8 cellular contexts compared by ENCODE assay signal in the genomic region with DNA sequence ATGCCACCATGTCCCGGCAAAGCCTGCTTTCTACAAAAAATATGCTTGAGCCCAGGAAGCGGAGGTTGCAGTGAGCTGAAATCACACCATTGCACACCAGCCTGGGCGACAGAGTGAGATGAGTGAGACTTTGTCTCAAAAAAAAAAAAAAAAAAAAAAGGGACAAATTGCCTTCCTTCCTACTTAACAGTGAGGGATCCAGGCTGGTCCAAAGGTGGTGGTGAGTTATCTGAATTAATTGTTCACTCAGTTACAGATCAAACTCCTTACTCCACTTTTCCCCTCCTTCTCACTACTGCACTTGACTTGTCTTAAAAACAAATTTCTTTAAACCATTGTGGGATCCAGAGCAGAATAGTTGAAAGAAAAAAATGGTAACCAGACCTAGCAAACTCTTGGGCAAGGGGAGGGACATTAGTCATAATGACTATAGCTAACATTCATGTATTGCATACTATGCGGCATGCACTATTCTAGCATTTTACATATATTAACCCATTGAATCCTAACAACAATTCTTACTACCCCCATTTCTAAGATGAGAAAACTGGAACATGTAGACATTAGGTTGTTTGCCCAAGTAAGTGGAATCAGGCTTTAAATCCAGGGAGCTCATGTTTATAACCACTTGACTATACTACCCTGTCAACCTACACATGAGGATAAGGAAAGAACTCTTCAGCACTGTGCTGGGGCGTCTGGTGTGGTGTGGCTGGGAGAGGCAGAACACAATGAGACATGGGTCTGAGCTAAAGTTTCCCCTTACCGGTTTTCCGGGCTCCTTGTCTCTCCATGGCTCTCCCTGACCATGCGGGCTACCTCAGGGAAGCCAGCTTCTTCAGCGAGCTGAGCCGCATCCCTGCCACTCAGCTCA. TPM values are rescaled to one million over a fixed set of nuclear protein-coding genes. Genes with fewer than 3 reads are reported as not detected.
DNase-seq lines count a peak whose midpoint lies in the region; ATAC-seq and TF ChIP-seq lines count a peak whose summit lies in the region.

No MANE protein-coding gene starts in this region.

- no peaks in the 10 kb centered on the region for H3K9me3 Mint-ChIP-seq in naive B cell

- no peaks in the 10 kb centered on the region for H4K20me1 ChIP-seq in KMS-11 (ENCODE audit: insufficient read depth)

- H3K27ac Mint-ChIP-seq in naive B cell = peak overlapping the region in 3 of 6 donors; percentile 96 to 99 (median 99)

- H3K27me3 Mint-ChIP-seq in naive B cell = no peaks in the 10 kb centered on the region

- peaks cover 62 to 88% (median 79%) of the 10 kb centered on the region in 3 donors for H3K4me1 Mint-ChIP-seq in naive B cell

- H3K36me3 ChIP-seq in KMS-11 (ENCODE audit: insufficient read depth) = peaks cover 4% of the 10 kb centered on the region; the same call in 1 of the 2 replicates

- no peak overlapping the region for H3K27ac ChIP-seq in KMS-11

- H3K79me2 ChIP-seq in KMS-11 (ENCODE audit: insufficient read depth, low read depth) = peaks cover 57% of the 10 kb centered on the region

- peaks cover 55% of the 10 kb centered on the region for H3K4me1 ChIP-seq in KMS-11 (ENCODE audit: low read depth, poor library complexity, severe bottlenecking)

- no peak for ATAC-seq in naive B cell (ENCODE audit: low read depth in 2 of 2)
- no peak for ATAC-seq in HG03135 (IDR thresholded peaks at IDR 0.05; ENCODE audit: unreplicated experiment)
- ATAC-seq in omental fat pad (ENCODE audit: low FRiP score) = no peak

- peak overlapping the region; percentile 97 for H3K4me2 ChIP-seq in KMS-11

- DNase-seq in AG09309 (ENCODE audit: low read depth) = no peak
- DNase-seq in cardiac fibroblast (ENCODE audit: low read depth in 2 of 2) = peak in 1 of 2 donors; percentile 73
- DNase-seq in naive B cell = no peak
- DNase-seq in amniotic stem cell (lab: John Stamatoyannopoulos, UW) = no peak
- DNase-seq in NCI-H1694 (lab: John Stamatoyannopoulos, UW) = no peak
- no peak for DNase-seq in omental fat pad (ENCODE audit: low spot score)

- H3K4me3 ChIP-seq in AG09309 (ENCODE audit: control insufficient read depth, low read depth, low read length) (peak overlapping the region; percentile 95), KMS-11 (IDR thresholded peaks at IDR 0.05; ENCODE audit: insufficient read depth, low read depth, low read length) (no peak overlapping the region), cardiac fibroblast (replicated peaks in 1 of 2; ENCODE audit: low read depth in 2 of 2, low read length in 2 of 2) (peak overlapping the region; percentile 92 to 98)

- H3K36me3 Mint-ChIP-seq in naive B cell = peaks cover 4 to 25% of the 10 kb centered on the region in 2 donors

- no peaks in the 10 kb centered on the region for H3K27me3 ChIP-seq in KMS-11 (ENCODE audit: insufficient read depth, low read depth)

- peak overlapping the region; percentile 52 to 99 (median 96) for H3K4me3 Mint-ChIP-seq in naive B cell

- no peak overlapping the region; the same call in 1 of the 2 replicates for H3K9ac ChIP-seq in KMS-11

- TF ChIP-seq CTCF in AG09309 (IDR thresholded peaks at IDR 0.05; ENCODE audit: control insufficient read depth, insufficient read depth, low read depth, low read length, missing control alignments) (no peak), KMS-11 (conservative IDR thresholded peaks at IDR 0.05; ENCODE audit: low read depth, low read length) (no peak), cardiac fibroblast (IDR thresholded peaks at IDR 0.05; ENCODE audit: low read depth, low read length) (no peak), omental fat pad (IDR thresholded peaks at IDR 0.05) (no peak)

- H2AFZ ChIP-seq in KMS-11 (ENCODE audit: low read depth) = no peak overlapping the region

RNA-seq across cellular contexts. Expression of gene GPANK1, which starts 1.5 kb away (rescaled TPM):
- polyA plus RNA-seq in naive B cell (ENCODE audit: low read depth in 6 of 6) = 10 to 100 TPM; 18.5 to 27.8 (median 23.5) TPM
- total RNA-seq in omental fat pad = 10 to 100 TPM in 3 of 4 donors, 1 to 10 TPM in 1; 7.1 to 23.6 (median 15.6) TPM

RNA-seq across cellular contexts. Expression of gene CSNK2B, which starts 2.6 kb away (rescaled TPM):
- polyA plus RNA-seq in naive B cell (ENCODE audit: low read depth in 6 of 6) = 100 to 1,000 TPM; 279 to 299 (median 286) TPM
- total RNA-seq in omental fat pad = 100 to 1,000 TPM; 130 to 202 (median 184) TPM

RNA-seq across cellular contexts. Expression of gene C6orf47, which starts 2.7 kb away (rescaled TPM):
- polyA plus RNA-seq in naive B cell (ENCODE audit: low read depth in 6 of 6) = 10 to 100 TPM; 16.8 to 39.9 (median 28.4) TPM
- 10 to 100 TPM; 16.8 to 24.7 (median 21.2) TPM for total RNA-seq in omental fat pad

RNA-seq across cellular contexts. Expression of gene LY6G5B, which starts 6.5 kb away (rescaled TPM):
- under 1 TPM in 3 of 6 donors, not detected in 3; 0.23 to 0.87 (median 0.50) TPM for polyA plus RNA-seq in naive B cell (ENCODE audit: low read depth in 6 of 6)
- total RNA-seq in omental fat pad = 10 to 100 TPM in 3 of 4 donors, 1 to 10 TPM in 1; 7.4 to 16.9 (median 11.3) TPM

RNA-seq across cellular contexts. Expression of gene APOM, which starts 7.6 kb away (rescaled TPM):
- polyA plus RNA-seq in naive B cell (ENCODE audit: low read depth in 6 of 6) = 10 to 100 TPM in 4 of 6 donors, 1 to 10 TPM in 2; 7.6 to 19.6 (median 13.7) TPM
- total RNA-seq in omental fat pad = 1 to 10 TPM; 2.4 to 5.0 (median 3.6) TPM
